In genomic region chr1:55751776-55752175, GRCh38 we compare ENCODE assay signal across 18 cellular contexts.
DNase-seq lines count a peak whose midpoint lies in the region; ATAC-seq, FAIRE-seq and TF ChIP-seq lines count a peak whose summit lies in the region.
"Had no signal": no experiment of that assay in that cellular context is flagged by ENCODE, and none has a peak within 500 bp of the region (broad histone marks: within the 10 kb centered on the region; RNA-seq: fewer than 3 reads in every experiment).

No MANE protein-coding gene starts in this region.

- H3K27me3 ChIP-seq in IMR-90 (ENCODE audit: control insufficient read depth, insufficient read depth, low read length) (no peaks in the 10 kb centered on the region), psoas muscle (ENCODE audit: insufficient read depth in 3 of 3, low read length in 2 of 3) (no peaks in the 10 kb centered on the region)
- H3K27me3 ChIP-seq: BE2C had no signal

- no peak overlapping the region for H3K27ac Mint-ChIP-seq in natural killer cell
- H3K27ac Mint-ChIP-seq: CD4-positive, CD25-positive, alpha-beta regulatory T cell; CD8-positive, alpha-beta memory T cell; H9 had no signal

- peaks cover 7 to 29% of the 10 kb centered on the region in 2 donors for H3K27me3 Mint-ChIP-seq in natural killer cell (ENCODE audit: low read depth in 2 of 2)
- H3K27me3 Mint-ChIP-seq: CD4-positive, CD25-positive, alpha-beta regulatory T cell had no signal

- in situ Hi-C loops in IMR-90 (cut with MboI; ENCODE audit: low sequenced_read_pairs), result no loop called here

- TF ChIP-seq CTCF in IMR-90 (conservative IDR thresholded peaks at IDR 0.05; ENCODE audit: low read depth, low read length) (no peak), fibroblast of the aortic adventitia (IDR thresholded peaks at IDR 0.05; ENCODE audit: insufficient read depth, low read length) (no peak), natural killer cell (IDR thresholded peaks at IDR 0.05) (no peak), psoas muscle (IDR thresholded peaks at IDR 0.05) (no peak)

- H2BK15ac ChIP-seq in IMR-90 (ENCODE audit: low read depth, low read length), result no peak overlapping the region

- no peaks in the 10 kb centered on the region for H4K20me1 ChIP-seq in IMR-90 (ENCODE audit: insufficient read depth, low read length)

- TF ChIP-seq POLR2A in IMR-90 (IDR thresholded peaks at IDR 0.05; ENCODE audit: low read depth, low read length), result no peak

- dilution Hi-C loops in IMR-90 (cut with HindIII; ENCODE audit: low sequenced_read_pairs, unreplicated experiment), result no loop called here

- no peak overlapping the region for H3K18ac ChIP-seq in IMR-90 (ENCODE audit: low read depth, low read length)

- no peak overlapping the region for H4K5ac ChIP-seq in IMR-90 (ENCODE audit: low read depth, low read length)

- no peak overlapping the region for H3K23ac ChIP-seq in IMR-90 (ENCODE audit: low read depth, low read length)

- no peak overlapping the region for H3K56ac ChIP-seq in IMR-90 (ENCODE audit: extremely low read depth, insufficient read depth, low read length)

- H2BK120ac ChIP-seq in IMR-90 (ENCODE audit: low read depth, low read length), result no peak overlapping the region

- H3K4me1 ChIP-seq in IMR-90 (ENCODE audit: control insufficient read depth, insufficient read depth, low read length), result peaks cover 4% of the 10 kb centered on the region
- H3K4me1 ChIP-seq in psoas muscle, result no peaks in the 10 kb centered on the region
- H3K4me1 ChIP-seq: BE2C had no signal

- no peaks in the 10 kb centered on the region for H3K9me1 ChIP-seq in IMR-90 (ENCODE audit: insufficient read depth, low read length)

- intact Hi-C loops in IMR-90 (cut with micrococcal nuclease), result no loop called here
- intact Hi-C loops in natural killer cell (cut with micrococcal nuclease), result no loop called here
- intact Hi-C loops in psoas muscle (cut with DNase I), result no loop called here

- H2BK20ac ChIP-seq in IMR-90 (ENCODE audit: low read depth, low read length), result no peak overlapping the region

- peaks cover 8% of the 10 kb centered on the region for H3K36me3 Mint-ChIP-seq in natural killer cell
- H3K36me3 Mint-ChIP-seq: CD4-positive, CD25-positive, alpha-beta regulatory T cell; CD8-positive, alpha-beta memory T cell had no signal

- no peak overlapping the region for H3K27ac ChIP-seq in IMR-90 (ENCODE audit: insufficient read depth, low read length)
- H3K27ac ChIP-seq in psoas muscle, result no peak overlapping the region

- no peak overlapping the region for H4K8ac ChIP-seq in IMR-90 (ENCODE audit: low read depth in 2 of 2, low read length in 2 of 2)

- no peak overlapping the region for H2BK5ac ChIP-seq in IMR-90 (ENCODE audit: low read depth, low read length, poor library complexity, severe bottlenecking)

- H3K14ac ChIP-seq in IMR-90 (replicated peaks; ENCODE audit: low read depth, low read length), result no peak overlapping the region

- H3K9me3 ChIP-seq in IMR-90 (ENCODE audit: control insufficient read depth, insufficient read depth, low read length), result peaks cover 5% of the 10 kb centered on the region; the same call in 1 of the 2 replicates
- H3K9me3 ChIP-seq in psoas muscle, result no peaks in the 10 kb centered on the region
- H3K9me3 ChIP-seq: BE2C had no signal

- POLR2A ChIA-PET in IMR-90 (lab: Charles Lee; ENCODE audit: unreplicated experiment), result no interaction called here

- no peak overlapping the region for H2AK5ac ChIP-seq in IMR-90 (ENCODE audit: low read depth, low read length)

- H3K9me3 Mint-ChIP-seq in natural killer cell, result peaks cover under 1 to 2% of the 10 kb centered on the region in 2 donors

- no peak overlapping the region for H3K4me3 Mint-ChIP-seq in natural killer cell
- H3K4me3 Mint-ChIP-seq: CD4-positive, CD25-positive, alpha-beta regulatory T cell; CD8-positive, alpha-beta memory T cell; H9 had no signal

- peak; percentile 90 for FAIRE-seq in endometrium (lab: Jason Lieb, UNC)
- FAIRE-seq: D721Med, G401.6, GM12892, GM18507, H1, HepG2 had no signal

- no TSS peak for BruUV-seq in IMR-90 (replicated peaks; lab: Mats Ljungman, UMichigan)

- H3K36me3 ChIP-seq in IMR-90 (ENCODE audit: control insufficient read depth, insufficient read depth, low read length) (no peaks in the 10 kb centered on the region), psoas muscle (ENCODE audit: insufficient read depth in 1 of 2, low read depth in 1 of 2) (no peaks in the 10 kb centered on the region)
- H3K36me3 ChIP-seq: BE2C had no signal

- H3K79me1 ChIP-seq in IMR-90 (ENCODE audit: low read depth in 1 of 2, low read length in 2 of 2), result no peaks in the 10 kb centered on the region

- CTCF ChIA-PET in IMR-90 (lab: Yijun Ruan, JAX), result no interaction called here

- no peak overlapping the region for H2AFZ ChIP-seq in IMR-90 (replicated peaks; ENCODE audit: low read length, poor library complexity)

- ATAC-seq in IMR-90 (ENCODE audit: low read depth) (no peak), natural killer cell (no peak), psoas muscle (no peak)
- ATAC-seq: HepG2 had no signal

- peak; percentile 16 for DNase-seq in IMR-90
- DNase-seq in fibroblast of the aortic adventitia (ENCODE audit: low read depth), result peak; percentile 13
- no peak for DNase-seq in natural killer cell
- no peak for DNase-seq in psoas muscle
- DNase-seq in activated effector memory CD4-positive, alpha-beta T cell treated with Interleukin-2 at 50 U/mL for 16 hours, result no peak
- DNase-seq: BE2C; C1 segment of cervical spinal cord; CD4-positive, CD25-positive, alpha-beta regulatory T cell; CD8-positive, alpha-beta memory T cell; COR-L47; H9 had no signal

- H3K9ac ChIP-seq in IMR-90 (ENCODE audit: low read depth, low read length), result no peak overlapping the region

- H3K4me3 ChIP-seq in IMR-90 (ENCODE audit: insufficient read depth, low read depth, low read length) (no peak overlapping the region), fibroblast of the aortic adventitia (ENCODE audit: low read depth, low read length) (no peak overlapping the region), psoas muscle (no peak overlapping the region)

- no peak overlapping the region for H2AK9ac ChIP-seq in IMR-90 (replicated peaks; ENCODE audit: low read depth, low read length, poor library complexity)

- H3K4me1 Mint-ChIP-seq in natural killer cell, result no peaks in the 10 kb centered on the region
- H3K4me1 Mint-ChIP-seq: CD4-positive, CD25-positive, alpha-beta regulatory T cell; CD8-positive, alpha-beta memory T cell; H9 had no signal

- H4K91ac ChIP-seq in IMR-90 (ENCODE audit: insufficient read depth, low read depth, low read length), result no peak overlapping the region

- no CpG with 5 or more reads among the region's 2 CpGs for WGBS in IMR-90 (ENCODE audit: extremely low coverage in 2 of 2, insufficient read length in 1 of 2), 2 experiments
- WGBS in psoas muscle, 3 donors, result 86 to 90% (median 86%) methylated on average over 2 of the region's 2 CpGs

- H3K4me2 ChIP-seq in IMR-90 (ENCODE audit: low read depth, low read length), result no peak overlapping the region

- no peak overlapping the region for H3K4ac ChIP-seq in IMR-90 (ENCODE audit: low read depth, low read length)

- no peak for TF ChIP-seq RAD21 in IMR-90 (IDR thresholded peaks at IDR 0.05; ENCODE audit: low read length)

TF ChIP-seq in IMR-90, 13 proteins besides CTCF, POLR2A, EP300 and RAD21:
- TF ChIP-seq CHD1 (IDR thresholded peaks at IDR 0.05; ENCODE audit: low read depth, low read length) (no peak), FOS (IDR thresholded peaks at IDR 0.05; ENCODE audit: low read depth, low read length) (no peak), BHLHE40 (IDR thresholded peaks at IDR 0.05; ENCODE audit: low read depth, low read length) (no peak), MXI1 (IDR thresholded peaks at IDR 0.05; ENCODE audit: borderline replicate concordance, low read depth, low read length) (no peak), ELK1 (IDR thresholded peaks at IDR 0.05; ENCODE audit: borderline replicate concordance, low read depth, low read length) (no peak), MAFK (IDR thresholded peaks at IDR 0.05; ENCODE audit: low read depth, low read length) (no peak), RFX5 (IDR thresholded peaks at IDR 0.05; ENCODE audit: low read depth, low read length) (no peak), USF2 (IDR thresholded peaks at IDR 0.05; ENCODE audit: low read depth, low read length) (no peak), SMC3 (IDR thresholded peaks at IDR 0.05; ENCODE audit: low read depth, low read length) (no peak), MAZ (IDR thresholded peaks at IDR 0.05; ENCODE audit: borderline replicate concordance, low read depth, low read length) (no peak), RCOR1 (IDR thresholded peaks at IDR 0.05; ENCODE audit: insufficient replicate concordance, low read length) (no peak), CEBPB (IDR thresholded peaks at IDR 0.05; ENCODE audit: low read depth, low read length) (no peak), NFE2L2 (IDR thresholded peaks at IDR 0.05; ENCODE audit: low read depth, low read length) (no peak)

Comparison
In these comparisons a context has a peak if more than half of its experiments do, and no peak if none do; other contexts are left out.
1. DNase-seq: peak in IMR-90 (single experiment) and fibroblast of the aortic adventitia (single experiment); none in natural killer cell (single experiment), psoas muscle (0 of 2) and activated effector memory CD4-positive, alpha-beta T cell treated with Interleukin-2 at 50 U/mL for 16 hours (single experiment).